ENCODE assay signal across 8 cellular contexts in genomic region chr20:63896136-63896890, GRCh38. TPM values are rescaled to one million over a fixed set of nuclear protein-coding genes. Genes with fewer than 3 reads are reported as not detected.
DNase-seq lines count a peak whose midpoint lies in the region; TF ChIP-seq lines count a peak whose summit lies in the region.

No MANE protein-coding gene starts in this region.

- H3K4me1 ChIP-seq in esophagus squamous epithelium (peaks cover 20 to 72% (median 29%) of the 10 kb centered on the region in 3 donors), muscle layer of colon (ENCODE audit: insufficient read depth, low read length) (peaks cover 12% of the 10 kb centered on the region), urinary bladder (ENCODE audit: insufficient read depth) (peaks cover 3% of the 10 kb centered on the region)

- no peaks in the 10 kb centered on the region for H3K27me3 Mint-ChIP-seq in activated CD4-positive, alpha-beta memory T cell treated with anti-CD3 and anti-CD28 coated beads for 36 hours

- POLR2A ChIA-PET in AG04449 (lab: Yijun Ruan, JAX): interaction anchor here (1.0 kb wide), 1 partner anchor 31 kb away, joined by 6 read pairs; the partner anchor contains the start of gene TPD52L2
- POLR2A ChIA-PET in activated CD4-positive, alpha-beta memory T cell treated with anti-CD3 and anti-CD28 coated beads for 36 hours (lab: Charles Lee): interaction anchor here (0.9 to 2.1 kb wide), 5 partner anchors 23 to 83 kb away, joined by 3 to 9 read pairs (median 5); partner anchors contain the start of genes SAMD10, TPD52L2 and UCKL1

- DNase-seq in AG04449 (ENCODE audit: low read depth, low spot score) (no peak), GM19240 (ENCODE audit: insufficient read length, low spot score) (peak; percentile 83), NCI-H2081 (lab: John Stamatoyannopoulos, UW) (peak; percentile 17 to 79), esophagus squamous epithelium (lab: John Stamatoyannopoulos, UW) (no peak), HPDE6-E6E7 (ENCODE audit: extremely low spot score) (no peak)
- DNase-seq in activated CD4-positive, alpha-beta memory T cell treated with anti-CD3 and anti-CD28 coated beads for 36 hours: peak; percentile 57

- H3K36me3 Mint-ChIP-seq in activated CD4-positive, alpha-beta memory T cell treated with anti-CD3 and anti-CD28 coated beads for 36 hours: peaks cover 20% of the 10 kb centered on the region

- 6% methylated on average over 14 to 15 of the region's 15 CpGs for WGBS in esophagus squamous epithelium, 2 donors
- WGBS in urinary bladder: 9% methylated on average over 15 of the region's 15 CpGs

- intact Hi-C loops in activated CD4-positive, alpha-beta memory T cell treated with anti-CD3 and anti-CD28 coated beads for 36 hours (cut with micrococcal nuclease): loop anchor here (2.0 to 10.0 kb wide), 3 partner anchors 24 to 168 kb away; partner anchors contain the start of genes SAMD10 and TCEA2
- intact Hi-C loops in esophagus squamous epithelium (cut with DNase I): no loop called here

- CTCF ChIA-PET in AG04449 (lab: Yijun Ruan, JAX): interaction anchor here (0.9 to 3.9 kb wide), 5 partner anchors 12 to 198 kb away, joined by 3 to 23 read pairs (median 4); partner anchors contain the start of gene SAMD10
- CTCF ChIA-PET in activated CD4-positive, alpha-beta memory T cell treated with anti-CD3 and anti-CD28 coated beads for 36 hours (lab: Charles Lee): interaction anchor here (0.9 to 2.4 kb wide), 9 partner anchors 23 to 359 kb away, joined by 3 to 12 read pairs (median 4); partner anchors contain the start of genes ARFRP1, SAMD10, TPD52L2 and ZGPAT

- no peak for TF ChIP-seq CTCF in AG04449 (IDR thresholded peaks at IDR 0.05; ENCODE audit: insufficient read depth, low read length, missing control alignments)
- no peak for TF ChIP-seq CTCF in esophagus squamous epithelium (IDR thresholded peaks at IDR 0.05)

- H3K27me3 ChIP-seq in esophagus squamous epithelium: no peaks in the 10 kb centered on the region
- H3K27me3 ChIP-seq in muscle layer of colon (ENCODE audit: control insufficient read depth in 1 of 2, insufficient read depth in 2 of 2, low read length in 2 of 2): no peaks in the 10 kb centered on the region

- H3K27ac Mint-ChIP-seq in activated CD4-positive, alpha-beta memory T cell treated with anti-CD3 and anti-CD28 coated beads for 36 hours: peak overlapping the region; percentile 97

- H3K9me3 Mint-ChIP-seq in activated CD4-positive, alpha-beta memory T cell treated with anti-CD3 and anti-CD28 coated beads for 36 hours: no peaks in the 10 kb centered on the region

- H3K4me1 Mint-ChIP-seq in activated CD4-positive, alpha-beta memory T cell treated with anti-CD3 and anti-CD28 coated beads for 36 hours (ENCODE audit: low read depth): peaks cover 48% of the 10 kb centered on the region

- H3K4me3 Mint-ChIP-seq in activated CD4-positive, alpha-beta memory T cell treated with anti-CD3 and anti-CD28 coated beads for 36 hours: peak overlapping the region; percentile 97

- H3K27ac ChIP-seq in esophagus squamous epithelium (peak overlapping the region; percentile 91 to 99 (median 96)), muscle layer of colon (ENCODE audit: low read depth, low read length) (peak overlapping the region; percentile 82), urinary bladder (ENCODE audit: low read depth) (peak overlapping the region; percentile 81)

- H3K4me3 ChIP-seq in AG04449 (ENCODE audit: low read depth, low read length) (peak overlapping the region; percentile 66), esophagus squamous epithelium (peak overlapping the region; percentile 59 to 88 (median 68)), muscle layer of colon (ENCODE audit: low read depth in 1 of 2, low read length in 2 of 2) (peak overlapping the region; percentile 4 to 70), urinary bladder (ENCODE audit: low read depth, low read length) (peak overlapping the region; percentile 97)

- no peak for TF ChIP-seq POLR2A in esophagus squamous epithelium (IDR thresholded peaks at IDR 0.05)

- H3K36me3 ChIP-seq in esophagus squamous epithelium (peaks cover 4 to 36% (median 6%) of the 10 kb centered on the region in 3 donors), muscle layer of colon (ENCODE audit: insufficient read depth, low read length) (no peaks in the 10 kb centered on the region), urinary bladder (ENCODE audit: insufficient read depth) (no peaks in the 10 kb centered on the region)

- peak overlapping the region; percentile 23 for H3K9ac ChIP-seq in muscle layer of colon (ENCODE audit: low read length)

- no peaks in the 10 kb centered on the region for H3K9me3 ChIP-seq in esophagus squamous epithelium
- no peaks in the 10 kb centered on the region for H3K9me3 ChIP-seq in muscle layer of colon (ENCODE audit: low read length)

RNA-seq across cellular contexts. Expression of gene DNAJC5, which starts 1.4 kb away (rescaled TPM):
- 10 to 100 TPM; 33.7 to 33.8 TPM for total RNA-seq in activated CD4-positive, alpha-beta memory T cell treated with anti-CD3 and anti-CD28 coated beads for 36 hours
- total RNA-seq in esophagus squamous epithelium (10 to 100 TPM; 58.7 to 89.5 (median 75.4) TPM), urinary bladder (18.7 TPM)
- 31.8 TPM for polyA plus RNA-seq in urinary bladder

RNA-seq across cellular contexts. Expression of gene TPD52L2, which starts 31.2 kb away (rescaled TPM):
- total RNA-seq in activated CD4-positive, alpha-beta memory T cell treated with anti-CD3 and anti-CD28 coated beads for 36 hours: 10 to 100 TPM; 67.8 to 70.8 TPM
- 100 to 1,000 TPM in 3 of 4 donors, 10 to 100 TPM in 1; 97.1 to 124 (median 116) TPM for total RNA-seq in esophagus squamous epithelium
- total RNA-seq in urinary bladder: 53.7 TPM
- polyA plus RNA-seq in urinary bladder: 132 TPM

RNA-seq across cellular contexts. Expression of gene ABHD16B, which starts 35.0 kb away (rescaled TPM):
- not detected for total RNA-seq in activated CD4-positive, alpha-beta memory T cell treated with anti-CD3 and anti-CD28 coated beads for 36 hours
- total RNA-seq in esophagus squamous epithelium (not detected), urinary bladder (not detected)
- polyA plus RNA-seq in urinary bladder: 0.68 TPM

RNA-seq across cellular contexts. Expression of gene UCKL1, which starts 59.9 kb away (rescaled TPM):
- 10 to 100 TPM; 26.6 to 29.6 TPM for total RNA-seq in activated CD4-positive, alpha-beta memory T cell treated with anti-CD3 and anti-CD28 coated beads for 36 hours
- total RNA-seq in esophagus squamous epithelium (10 to 100 TPM; 23.1 to 38.0 (median 25.6) TPM), urinary bladder (20.1 TPM)
- polyA plus RNA-seq in urinary bladder: 41.2 TPM

Comparison
In these comparisons a context has a peak if more than half of its experiments do, and no peak if none do; other contexts are left out.
1. DNase-seq: peak in GM19240 (single experiment), NCI-H2081 (2 of 2) and activated CD4-positive, alpha-beta memory T cell treated with anti-CD3 and anti-CD28 coated beads for 36 hours (single experiment); none in AG04449 (single experiment), esophagus squamous epithelium (single experiment) and HPDE6-E6E7 (single experiment).
2. H3K4me3 ChIP-seq: peak in every context shown above with its lines; median percentile 97 in urinary bladder; 68 in esophagus squamous epithelium; 66 in AG04449; 37 in muscle layer of colon.
3. Peak in every context shown above with its lines, with median percentiles within 50 percentile points of each other: H3K27ac ChIP-seq.